ENCODE assay signal across 27 cellular contexts in genomic region chr17:60471451-60471850, GRCh38. TPM values are rescaled to one million over a fixed set of nuclear protein-coding genes. Genes with fewer than 3 reads are reported as not detected.
DNase-seq lines count a peak whose midpoint lies in the region; ATAC-seq and TF ChIP-seq lines count a peak whose summit lies in the region.
"Had no signal": no experiment of that assay in that cellular context is flagged by ENCODE, and none has a peak within 500 bp of the region (broad histone marks: within the 10 kb centered on the region; RNA-seq: fewer than 3 reads in every experiment).

No MANE protein-coding gene starts in this region.

- H3K56ac ChIP-seq in IMR-90 (ENCODE audit: extremely low read depth, insufficient read depth, low read length): no peak overlapping the region

- H2BK5ac ChIP-seq in IMR-90 (ENCODE audit: low read depth, low read length, poor library complexity, severe bottlenecking): no peak overlapping the region

- POLR2A ChIA-PET in IMR-90 (lab: Charles Lee; ENCODE audit: unreplicated experiment): no interaction called here

- peaks cover 4 to 17% of the 10 kb centered on the region in 2 donors for H3K36me3 Mint-ChIP-seq in activated T-cell treated with anti-CD3 and anti-CD28 coated beads, Interleukin-2, amount 50 U/mL, for 72 hours (ENCODE audit: insufficient read depth in 2 of 2)
- H3K36me3 Mint-ChIP-seq in activated T-cell treated with anti-CD3 and anti-CD28 coated beads, Interleukin-2, amount 50 U/mL, for 24 hours (ENCODE audit: low read depth): peaks cover 45% of the 10 kb centered on the region
- H3K36me3 Mint-ChIP-seq in effector memory CD8-positive, alpha-beta T cell (ENCODE audit: insufficient read depth): peaks cover 25% of the 10 kb centered on the region
- peaks cover 41% of the 10 kb centered on the region for H3K36me3 Mint-ChIP-seq in mesothelial cell of epicardium

- H3K4me1 Mint-ChIP-seq in activated T-cell treated with anti-CD3 and anti-CD28 coated beads, Interleukin-2, amount 50 U/mL, for 72 hours (ENCODE audit: low read depth): peaks cover 7% of the 10 kb centered on the region
- H3K4me1 Mint-ChIP-seq in activated T-cell treated with anti-CD3 and anti-CD28 coated beads, Interleukin-2, amount 50 U/mL, for 24 hours (ENCODE audit: low read depth): peaks cover 12% of the 10 kb centered on the region
- H3K4me1 Mint-ChIP-seq in effector memory CD8-positive, alpha-beta T cell (ENCODE audit: low read depth in 2 of 2): peaks cover 2 to 17% of the 10 kb centered on the region in 2 donors
- peaks cover 12% of the 10 kb centered on the region for H3K4me1 Mint-ChIP-seq in mesothelial cell of epicardium

- peak overlapping the region; percentile 49; the same call in 1 of the 2 replicates for H3K27ac ChIP-seq in IMR-90 (ENCODE audit: insufficient read depth, low read length)
- H3K27ac ChIP-seq: HL-60 had no signal

- no peak overlapping the region for H4K8ac ChIP-seq in IMR-90 (ENCODE audit: low read depth in 2 of 2, low read length in 2 of 2)

- no peak overlapping the region for H3K23ac ChIP-seq in IMR-90 (ENCODE audit: low read depth, low read length)

- H3K4ac ChIP-seq in IMR-90 (ENCODE audit: low read depth, low read length): no peak overlapping the region

- no CpG with 5 or more reads among the region's 4 CpGs for WGBS in IMR-90 (ENCODE audit: extremely low coverage in 2 of 2, insufficient read length in 1 of 2), 2 experiments

- CTCF ChIA-PET in IMR-90 (lab: Yijun Ruan, JAX): no interaction called here

- no peak for TF ChIP-seq POLR2A in IMR-90 (IDR thresholded peaks at IDR 0.05; ENCODE audit: low read depth, low read length)

- H3K18ac ChIP-seq in IMR-90 (ENCODE audit: low read depth, low read length): no peak overlapping the region

- no peak for ATAC-seq in activated T-cell treated with anti-CD3 and anti-CD28 coated beads, Interleukin-2, amount 50 U/mL, for 72 hours (replicated peaks in 1 of 2)
- no peak for ATAC-seq in IMR-90 (ENCODE audit: low read depth)
- ATAC-seq in effector memory CD8-positive, alpha-beta T cell (replicated peaks): no peak
- ATAC-seq in GM18861 (IDR thresholded peaks at IDR 0.05; ENCODE audit: unreplicated experiment): no peak
- ATAC-seq: GM12878, PC-3 had no signal

- H3K9ac ChIP-seq in IMR-90 (ENCODE audit: low read depth, low read length): no peak overlapping the region
- H3K9ac ChIP-seq: SK-N-SH had no signal

- TF ChIP-seq CTCF in IMR-90 (conservative IDR thresholded peaks at IDR 0.05; ENCODE audit: low read depth, low read length): no peak
- no peak for TF ChIP-seq CTCF in mesothelial cell of epicardium (IDR thresholded peaks at IDR 0.05; ENCODE audit: unreplicated experiment)

- H4K5ac ChIP-seq in IMR-90 (ENCODE audit: low read depth, low read length): no peak overlapping the region

- H3K79me1 ChIP-seq in IMR-90 (ENCODE audit: low read depth in 1 of 2, low read length in 2 of 2): peaks cover 10 to 23% of the 10 kb centered on the region in 2 experiments

- DNase-seq in activated T-cell treated with anti-CD3 and anti-CD28 coated beads, Interleukin-2, amount 50 U/mL, for 72 hours: no peak
- no peak for DNase-seq in activated T-cell treated with anti-CD3 and anti-CD28 coated beads, Interleukin-2, amount 50 U/mL, for 24 hours
- DNase-seq in IMR-90 (no peak), mesothelial cell of epicardium (ENCODE audit: low spot score in 2 of 2, unreplicated experiment in 2 of 2) (no peak)
- no peak for DNase-seq in effector memory CD8-positive, alpha-beta T cell
- no peak for DNase-seq in activated effector memory CD4-positive, alpha-beta T cell treated with anti-CD3 and anti-CD28 coated beads, Interleukin-2, amount 50 U/mL, for 16 hours
- DNase-seq: 8988T, DMS79, EL, GDM1, Kasumi-1, MV-4-11, NCI-H1105, NCI-H1436 treated with DMSO at 0.1 percent for 48 hours, NCI-H187 treated with DMSO at 0.1 percent for 48 hours, NCI-H2171 treated with DMSO at 0.1 percent for 48 hours, NCI-H345, NCI-H510A treated with DMSO at 0.1 percent for 48 hours, NCI-H748 treated with DMSO at 0.1 percent for 48 hours, PC-3, SK-N-SH had no signal

- dilution Hi-C loops in IMR-90 (cut with HindIII; ENCODE audit: low sequenced_read_pairs, unreplicated experiment): no loop called here

- no peaks in the 10 kb centered on the region; the same call in 1 of the 2 replicates for H4K20me1 ChIP-seq in IMR-90 (ENCODE audit: insufficient read depth, low read length)

- no peaks in the 10 kb centered on the region for H3K9me1 ChIP-seq in IMR-90 (ENCODE audit: insufficient read depth, low read length)

- H3K4me3 Mint-ChIP-seq in activated T-cell treated with anti-CD3 and anti-CD28 coated beads, Interleukin-2, amount 50 U/mL, for 72 hours: no peak overlapping the region
- H3K4me3 Mint-ChIP-seq in activated T-cell treated with anti-CD3 and anti-CD28 coated beads, Interleukin-2, amount 50 U/mL, for 24 hours: no peak overlapping the region
- no peak overlapping the region for H3K4me3 Mint-ChIP-seq in effector memory CD8-positive, alpha-beta T cell
- H3K4me3 Mint-ChIP-seq in mesothelial cell of epicardium: no peak overlapping the region

- intact Hi-C loops in IMR-90 (cut with micrococcal nuclease): no loop called here

- H4K91ac ChIP-seq in IMR-90 (ENCODE audit: insufficient read depth, low read depth, low read length): no peak overlapping the region

- peaks cover 0 to 2% of the 10 kb centered on the region in 2 donors for H3K9me3 Mint-ChIP-seq in activated T-cell treated with anti-CD3 and anti-CD28 coated beads, Interleukin-2, amount 50 U/mL, for 72 hours
- H3K9me3 Mint-ChIP-seq in activated T-cell treated with anti-CD3 and anti-CD28 coated beads, Interleukin-2, amount 50 U/mL, for 24 hours: no peaks in the 10 kb centered on the region
- H3K9me3 Mint-ChIP-seq in effector memory CD8-positive, alpha-beta T cell: no peaks in the 10 kb centered on the region
- H3K9me3 Mint-ChIP-seq in mesothelial cell of epicardium: peaks cover 17% of the 10 kb centered on the region

- H3K36me3 ChIP-seq in IMR-90 (ENCODE audit: control insufficient read depth, insufficient read depth, low read length): peaks cover 15% of the 10 kb centered on the region

- H3K27me3 Mint-ChIP-seq in activated T-cell treated with anti-CD3 and anti-CD28 coated beads, Interleukin-2, amount 50 U/mL, for 72 hours (ENCODE audit: low read depth): no peaks in the 10 kb centered on the region
- H3K27me3 Mint-ChIP-seq in activated T-cell treated with anti-CD3 and anti-CD28 coated beads, Interleukin-2, amount 50 U/mL, for 24 hours: no peaks in the 10 kb centered on the region
- H3K27me3 Mint-ChIP-seq in effector memory CD8-positive, alpha-beta T cell: no peaks in the 10 kb centered on the region
- no peaks in the 10 kb centered on the region for H3K27me3 Mint-ChIP-seq in mesothelial cell of epicardium (ENCODE audit: low read depth)

- peaks cover 8% of the 10 kb centered on the region for H3K4me1 ChIP-seq in IMR-90 (ENCODE audit: control insufficient read depth, insufficient read depth, low read length)

- H3K27ac Mint-ChIP-seq in activated T-cell treated with anti-CD3 and anti-CD28 coated beads, Interleukin-2, amount 50 U/mL, for 72 hours: peak overlapping the region; percentile 62
- H3K27ac Mint-ChIP-seq in activated T-cell treated with anti-CD3 and anti-CD28 coated beads, Interleukin-2, amount 50 U/mL, for 24 hours: no peak overlapping the region
- H3K27ac Mint-ChIP-seq in effector memory CD8-positive, alpha-beta T cell: peak overlapping the region; percentile 23 to 57
- no peak overlapping the region for H3K27ac Mint-ChIP-seq in mesothelial cell of epicardium

- no peaks in the 10 kb centered on the region for H3K27me3 ChIP-seq in IMR-90 (ENCODE audit: control insufficient read depth, insufficient read depth, low read length)

- no peak overlapping the region for H2BK15ac ChIP-seq in IMR-90 (ENCODE audit: low read depth, low read length)

- in situ Hi-C loops in IMR-90 (cut with MboI; ENCODE audit: low sequenced_read_pairs): no loop called here

- no peak overlapping the region for H3K14ac ChIP-seq in IMR-90 (replicated peaks; ENCODE audit: low read depth, low read length)

- no peak overlapping the region for H3K4me2 ChIP-seq in IMR-90 (ENCODE audit: low read depth, low read length)
- H3K4me2 ChIP-seq: SK-N-SH had no signal

- no peak for TF ChIP-seq RAD21 in IMR-90 (IDR thresholded peaks at IDR 0.05; ENCODE audit: low read length)

- H3K4me3 ChIP-seq in IMR-90 (ENCODE audit: insufficient read depth, low read depth, low read length): no peak overlapping the region
- H3K4me3 ChIP-seq: GM12878 had no signal

- no peak overlapping the region for H2BK20ac ChIP-seq in IMR-90 (ENCODE audit: low read depth, low read length)

- no TSS peak for BruUV-seq in IMR-90 (replicated peaks; lab: Mats Ljungman, UMichigan)

- H2AFZ ChIP-seq in IMR-90 (replicated peaks; ENCODE audit: low read length, poor library complexity): no peak overlapping the region

- no peak overlapping the region for H2AK5ac ChIP-seq in IMR-90 (ENCODE audit: low read depth, low read length)

- H3K9me3 ChIP-seq in IMR-90 (ENCODE audit: control insufficient read depth, insufficient read depth, low read length): no peaks in the 10 kb centered on the region

- H2BK120ac ChIP-seq in IMR-90 (ENCODE audit: low read depth, low read length): no peak overlapping the region

- no peak overlapping the region for H2AK9ac ChIP-seq in IMR-90 (replicated peaks; ENCODE audit: low read depth, low read length, poor library complexity)

TF ChIP-seq in IMR-90, 13 proteins besides CTCF, POLR2A, EP300 and RAD21:
- TF ChIP-seq CHD1 (IDR thresholded peaks at IDR 0.05; ENCODE audit: low read depth, low read length) (no peak), BHLHE40 (IDR thresholded peaks at IDR 0.05; ENCODE audit: low read depth, low read length) (no peak), MAZ (IDR thresholded peaks at IDR 0.05; ENCODE audit: borderline replicate concordance, low read depth, low read length) (no peak), NFE2L2 (IDR thresholded peaks at IDR 0.05; ENCODE audit: low read depth, low read length) (no peak)

RNA-seq across cellular contexts. Expression of gene CHCT1, which starts 49.2 kb away (rescaled TPM):
- under 1 TPM; 0.46 to 0.67 TPM for total RNA-seq in activated T-cell treated with anti-CD3 and anti-CD28 coated beads, Interleukin-2, amount 50 U/mL, for 72 hours
- not detected in 2 replicates for total RNA-seq in IMR-90 (2012; rRNA removed)
- polyA plus RNA-seq in IMR-90 (2012; rRNA removed): not detected in 2 replicates
- polyA plus RNA-seq in IMR-90 (2012; cell fraction: cytosol; rRNA removed): not detected in 2 replicates
- not detected in 2 replicates for polyA plus RNA-seq in IMR-90 (2012; cell fraction: nucleus; rRNA removed; ENCODE audit: low replicate concordance)
- 0.25 TPM in 1 of 3 replicates, not detected in the others for total RNA-seq in mesothelial cell of epicardium
- total RNA-seq: H4, M059J, PC-3 had no signal
- polyA plus RNA-seq: BJ, SK-N-SH had no signal

RNA-seq across cellular contexts. Expression of gene APPBP2, which starts 54.6 kb away (rescaled TPM):
- 10 to 100 TPM; 29.4 to 29.6 TPM for total RNA-seq in activated T-cell treated with anti-CD3 and anti-CD28 coated beads, Interleukin-2, amount 50 U/mL, for 72 hours
- total RNA-seq in IMR-90 (2012; rRNA removed) (86.7 and 93.9 TPM in 2 replicates), mesothelial cell of epicardium (65.5 to 75.6 TPM (median 65.5 TPM) in 3 replicates)
- polyA plus RNA-seq in IMR-90 (2012; rRNA removed): 8.0 and 12.3 TPM in 2 replicates
- polyA plus RNA-seq in IMR-90 (2012; cell fraction: cytosol; rRNA removed): 1.9 and 2.6 TPM in 2 replicates
- polyA plus RNA-seq in IMR-90 (2012; cell fraction: nucleus; rRNA removed; ENCODE audit: low replicate concordance): 3.6 and 15.2 TPM in 2 replicates

Comparison
In these comparisons a context has a peak if more than half of its experiments do, and no peak if none do; other contexts are left out.
1. H3K27ac Mint-ChIP-seq: peak in activated T-cell treated with anti-CD3 and anti-CD28 coated beads, Interleukin-2, amount 50 U/mL, for 72 hours (single experiment) and effector memory CD8-positive, alpha-beta T cell (2 of 2); none in activated T-cell treated with anti-CD3 and anti-CD28 coated beads, Interleukin-2, amount 50 U/mL, for 24 hours (single experiment) and mesothelial cell of epicardium (single experiment).